10 cellular contexts compared by ENCODE assay signal in genomic region chr3:157499342-157499963, GRCh38. TPM values are rescaled to one million over a fixed set of nuclear protein-coding genes. Genes with fewer than 3 reads are reported as not detected.
DNase-seq lines count a peak whose midpoint lies in the region; ATAC-seq, FAIRE-seq and TF ChIP-seq lines count a peak whose summit lies in the region.
"Had no signal": no experiment of that assay in that cellular context is flagged by ENCODE, and none has a peak within 500 bp of the region (broad histone marks: within the 10 kb centered on the region; RNA-seq: fewer than 3 reads in every experiment).

No MANE protein-coding gene starts in this region.

- no peaks in the 10 kb centered on the region for H3K36me3 Mint-ChIP-seq in natural killer cell
- H3K36me3 Mint-ChIP-seq: CD4-positive, CD25-positive, alpha-beta regulatory T cell had no signal

- peak; percentile 39 for FAIRE-seq in HepG2 (lab: Jason Lieb, UNC)

- CTCF ChIA-PET in HepG2 (lab: Yijun Ruan, JAX; ENCODE audit: low intra/inter-chr PET ratio, low total read pairs), result no interaction called here

- H2AFZ ChIP-seq in HepG2 (ENCODE audit: low read length), result no peak overlapping the region

- H3K4me1 Mint-ChIP-seq in natural killer cell, result no peaks in the 10 kb centered on the region
- H3K4me1 Mint-ChIP-seq: CD4-positive, CD25-positive, alpha-beta regulatory T cell had no signal

- H3K27me3 ChIP-seq in HepG2 (ENCODE audit: control insufficient read depth in 1 of 2, insufficient read depth in 2 of 2, low read length in 2 of 2), result no peaks in the 10 kb centered on the region; a peak in 1 of 5 replicates
- H3K27me3 ChIP-seq in upper lobe of left lung, result no peaks in the 10 kb centered on the region
- H3K27me3 ChIP-seq: Peyer's patch had no signal

- peaks cover 19 to 29% of the 10 kb centered on the region in 2 donors for H3K27me3 Mint-ChIP-seq in natural killer cell (ENCODE audit: low read depth in 2 of 2)

- H3K9me3 ChIP-seq in HepG2 (ENCODE audit: low read length) (no peaks in the 10 kb centered on the region), upper lobe of left lung (no peaks in the 10 kb centered on the region)
- H3K9me3 ChIP-seq: Peyer's patch had no signal

- in situ Hi-C loops in HepG2 (cut with HindIII; ENCODE audit: extremely low pct_ligation_motif_present, low pct_unique_long_range_greater_than_20kb), result no loop called here

- ATAC-seq in HepG2 (peak; percentile 99), upper lobe of left lung (ENCODE audit: low FRiP score in 2 of 2) (peak; percentile 71 to 91), GM19463 (IDR thresholded peaks at IDR 0.05; ENCODE audit: unreplicated experiment) (no peak), natural killer cell (no peak)

- H3K9ac ChIP-seq in HepG2 (ENCODE audit: insufficient read depth, low read depth, low read length), result no peak overlapping the region

- H3K4me3 Mint-ChIP-seq in natural killer cell, result no peak overlapping the region
- H3K4me3 Mint-ChIP-seq: CD4-positive, CD25-positive, alpha-beta regulatory T cell had no signal

- no peak for TF ChIP-seq POLR2A in HepG2 (IDR thresholded peaks at IDR 0.05; ENCODE audit: insufficient read depth in 1 of 2, low read depth in 2 of 2, low read length in 2 of 2)
- TF ChIP-seq POLR2A in upper lobe of left lung (IDR thresholded peaks at IDR 0.05), result peak in 2 of 4 donors; percentile 29 to 69

- no peak for TF ChIP-seq EP300 in HepG2 (IDR thresholded peaks at IDR 0.05; ENCODE audit: low read depth in 2 of 2, low read length in 2 of 2)
- no peak for TF ChIP-seq EP300 in HepG2 (CRISPR knock-in tag; IDR thresholded peaks at IDR 0.05; ENCODE audit: borderline replicate concordance)
- TF ChIP-seq EP300 in upper lobe of left lung (IDR thresholded peaks at IDR 0.05), result no peak

- no peak overlapping the region for H3K27ac Mint-ChIP-seq in natural killer cell
- H3K27ac Mint-ChIP-seq: CD4-positive, CD25-positive, alpha-beta regulatory T cell had no signal

- H3K9me3 Mint-ChIP-seq in natural killer cell, result no peaks in the 10 kb centered on the region

- TF ChIP-seq RAD21 in HepG2 (CRISPR knock-in tag; IDR thresholded peaks at IDR 0.05), result no peak

- H3K36me3 ChIP-seq in HepG2 (replicated peaks in 1 of 2; ENCODE audit: control insufficient read depth in 1 of 2, insufficient read depth in 2 of 2, low read length in 2 of 2) (no peaks in the 10 kb centered on the region), upper lobe of left lung (no peaks in the 10 kb centered on the region)
- H3K36me3 ChIP-seq: Peyer's patch had no signal

- no peaks in the 10 kb centered on the region for H3K79me2 ChIP-seq in HepG2 (ENCODE audit: insufficient read depth, low read length)

- peak overlapping the region; percentile 65 for H3K4me3 ChIP-seq in choroid plexus epithelial cell (ENCODE audit: low read depth, low read length)
- H3K4me3 ChIP-seq in HepG2 (replicated peaks in 1 of 3; ENCODE audit: insufficient read depth in 1 of 3, low read depth in 2 of 3, low read length in 3 of 3), result no peak overlapping the region; a peak in 1 of 6 replicates
- peak overlapping the region in 3 of 4 donors; percentile 18 to 42 (median 40) for H3K4me3 ChIP-seq in upper lobe of left lung

- POLR2A ChIA-PET in HepG2 (lab: Yijun Ruan, JAX), result no interaction called here

- TF ChIP-seq CTCF in choroid plexus epithelial cell (conservative IDR thresholded peaks at IDR 0.05; ENCODE audit: low read depth, low read length), result no peak
- no peak for TF ChIP-seq CTCF in HepG2 (CRISPR knock-in tag; IDR thresholded peaks at IDR 0.05)
- peak in 4 of 6 experiments; percentile 12 to 57 (median 19) for TF ChIP-seq CTCF in upper lobe of left lung (IDR thresholded peaks at IDR 0.05)
- TF ChIP-seq CTCF in natural killer cell (IDR thresholded peaks at IDR 0.05), result no peak

- under 1% methylated on average over 14 of the region's 24 CpGs for whole genome bisulfite sequencing in HepG2 (ENCODE audit: low lambda C conversion rate)
- 4 to 6% methylated on average over 22 to 24 of the region's 24 CpGs for WGBS in upper lobe of left lung, 2 donors

- peak overlapping the region; percentile 51 for H3K4me2 ChIP-seq in HepG2 (ENCODE audit: low read depth, low read length)

- H3K4me1 ChIP-seq in HepG2 (ENCODE audit: insufficient read depth, low read length) (peaks cover 14% of the 10 kb centered on the region), upper lobe of left lung (peaks cover 0 to 29% (median 10%) of the 10 kb centered on the region in 4 donors)

- no peaks in the 10 kb centered on the region for H4K20me1 ChIP-seq in HepG2 (ENCODE audit: insufficient read depth, low read length)

- DNase-seq in activated CD4-positive, alpha-beta T cell treated with anti-CD3 and anti-CD28 coated beads, Interleukin-2, amount 50 U/mL, for 48 hours, result peak; percentile 0 to 3
- no peak for DNase-seq in activated CD4-positive, alpha-beta T cell treated with anti-CD3 and anti-CD28 coated beads, Interleukin-2, amount 50 U/mL, for 1 hour
- DNase-seq in choroid plexus epithelial cell (ENCODE audit: low read depth), result peak; percentile 50
- peak; percentile 61 for DNase-seq in HepG2 (ENCODE audit: low spot score)
- peak; percentile 39 to 84 for DNase-seq in upper lobe of left lung
- DNase-seq in T-helper 2 cell, result no peak
- no peak for DNase-seq in natural killer cell
- DNase-seq: CD4-positive, CD25-positive, alpha-beta regulatory T cell had no signal

- H3K27ac ChIP-seq in HepG2 (ENCODE audit: extremely low read length, insufficient read depth, low read length), result no peak overlapping the region
- peak overlapping the region; percentile 42 to 73 (median 47) for H3K27ac ChIP-seq in upper lobe of left lung
- H3K27ac ChIP-seq: Peyer's patch had no signal

- BruUV-seq in HepG2 (replicated peaks; lab: Mats Ljungman, UMichigan), result no TSS peak

- intact Hi-C loops in HepG2 (cut with micrococcal nuclease; ENCODE audit: unreplicated experiment) (no loop called here), natural killer cell (cut with micrococcal nuclease) (no loop called here)

TF ChIP-seq in HepG2, 621 proteins besides CTCF, POLR2A, EP300 and RAD21 (continues in another document):
- TF ChIP-seq, protein P1, sequence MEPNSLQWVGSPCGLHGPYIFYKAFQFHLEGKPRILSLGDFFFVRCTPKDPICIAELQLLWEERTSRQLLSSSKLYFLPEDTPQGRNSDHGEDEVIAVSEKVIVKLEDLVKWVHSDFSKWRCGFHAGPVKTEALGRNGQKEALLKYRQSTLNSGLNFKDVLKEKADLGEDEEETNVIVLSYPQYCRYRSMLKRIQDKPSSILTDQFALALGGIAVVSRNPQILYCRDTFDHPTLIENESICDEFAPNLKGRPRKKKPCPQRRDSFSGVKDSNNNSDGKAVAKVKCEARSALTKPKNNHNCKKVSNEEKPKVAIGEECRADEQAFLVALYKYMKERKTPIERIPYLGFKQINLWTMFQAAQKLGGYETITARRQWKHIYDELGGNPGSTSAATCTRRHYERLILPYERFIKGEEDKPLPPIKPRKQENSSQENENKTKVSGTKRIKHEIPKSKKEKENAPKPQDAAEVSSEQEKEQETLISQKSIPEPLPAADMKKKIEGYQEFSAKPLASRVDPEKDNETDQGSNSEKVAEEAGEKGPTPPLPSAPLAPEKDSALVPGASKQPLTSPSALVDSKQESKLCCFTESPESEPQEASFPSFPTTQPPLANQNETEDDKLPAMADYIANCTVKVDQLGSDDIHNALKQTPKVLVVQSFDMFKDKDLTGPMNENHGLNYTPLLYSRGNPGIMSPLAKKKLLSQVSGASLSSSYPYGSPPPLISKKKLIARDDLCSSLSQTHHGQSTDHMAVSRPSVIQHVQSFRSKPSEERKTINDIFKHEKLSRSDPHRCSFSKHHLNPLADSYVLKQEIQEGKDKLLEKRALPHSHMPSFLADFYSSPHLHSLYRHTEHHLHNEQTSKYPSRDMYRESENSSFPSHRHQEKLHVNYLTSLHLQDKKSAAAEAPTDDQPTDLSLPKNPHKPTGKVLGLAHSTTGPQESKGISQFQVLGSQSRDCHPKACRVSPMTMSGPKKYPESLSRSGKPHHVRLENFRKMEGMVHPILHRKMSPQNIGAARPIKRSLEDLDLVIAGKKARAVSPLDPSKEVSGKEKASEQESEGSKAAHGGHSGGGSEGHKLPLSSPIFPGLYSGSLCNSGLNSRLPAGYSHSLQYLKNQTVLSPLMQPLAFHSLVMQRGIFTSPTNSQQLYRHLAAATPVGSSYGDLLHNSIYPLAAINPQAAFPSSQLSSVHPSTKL (CRISPR knock-in tag; IDR thresholded peaks at IDR 0.05), result no peak
- no peak for TF ChIP-seq NFE2 (CRISPR knock-in tag; IDR thresholded peaks at IDR 0.05)
- no peak for TF ChIP-seq YEATS2 (CRISPR knock-in tag; IDR thresholded peaks at IDR 0.05; ENCODE audit: borderline replicate concordance)

RNA-seq across cellular contexts. Expression of gene VEPH1, which starts 3.8 kb away (rescaled TPM):
- total RNA-seq in HepG2 (2016; rRNA removed; fragmentation: Illumina TruSeq; extraction: Trizol), result not detected in 2 replicates
- total RNA-seq in HepG2 (2016; cell fraction: cytosol; rRNA removed; fragmentation: Illumina TruSeq; extraction: Trizol; ENCODE audit: low read depth), result not detected in 2 replicates
- total RNA-seq in HepG2 (2016; cell fraction: insoluble cytoplasmic fraction; rRNA removed; fragmentation: Illumina TruSeq; extraction: Trizol), result not detected in 2 replicates
- total RNA-seq in HepG2 (2016; cell fraction: membrane; rRNA removed; fragmentation: Illumina TruSeq; extraction: Trizol), result not detected in 2 replicates
- total RNA-seq in HepG2 (2016; cell fraction: nucleus; rRNA removed; fragmentation: Illumina TruSeq; extraction: Trizol), result not detected in 2 replicates
- polyA plus RNA-seq in HepG2 (2011; rRNA removed), result not detected in 2 replicates
- not detected in 2 replicates for polyA plus RNA-seq in HepG2 (2011; cell fraction: cytosol; rRNA removed)
- polyA plus RNA-seq in HepG2 (2011; cell fraction: nucleus; rRNA removed), result not detected in 2 replicates
- polyA plus RNA-seq in HepG2 (2012), result not detected in 2 replicates
- not detected in 2 replicates for polyA plus RNA-seq in HepG2 (2016; cell fraction: cytosol; fragmentation: Illumina TruSeq; extraction: Trizol; ENCODE audit: low read depth)
- not detected in 2 replicates for polyA plus RNA-seq in HepG2 (2016; cell fraction: insoluble cytoplasmic fraction; fragmentation: Illumina TruSeq; extraction: Trizol; ENCODE audit: low read depth)
- polyA plus RNA-seq in HepG2 (2016; cell fraction: membrane; fragmentation: Illumina TruSeq; extraction: Trizol; ENCODE audit: low read depth), result not detected in 2 replicates
- polyA plus RNA-seq in HepG2 (2016; cell fraction: nucleus; fragmentation: Illumina TruSeq; extraction: Trizol; ENCODE audit: insufficient read depth, low read depth), result not detected in 2 replicates
- polyA minus RNA-seq in HepG2 (2011; rRNA and poly(A)+ RNA removed; ENCODE audit: low replicate concordance), result 8.7 TPM in 1 of 2 replicates, not detected in the other
- not detected in 2 replicates for polyA minus RNA-seq in HepG2 (2011; cell fraction: cytosol; rRNA and poly(A)+ RNA removed)
- not detected in 2 replicates for polyA minus RNA-seq in HepG2 (2011; cell fraction: nucleus; rRNA and poly(A)+ RNA removed)
- 100 to 1,000 TPM in 4 of 6 donors, 10 to 100 TPM in 2; 78.6 to 229 (median 178) TPM for total RNA-seq in upper lobe of left lung
- total RNA-seq in natural killer cell, result 1 to 10 TPM in 1 of 3 donors, under 1 TPM in 2; 0.41 to 1.3 (median 0.60) TPM
- polyA plus RNA-seq: CD4-positive, CD25-positive, alpha-beta regulatory T cell had no signal

Comparison
In these comparisons a context has a peak if more than half of its experiments do, and no peak if none do; other contexts are left out.
1. DNase-seq: peak in activated CD4-positive, alpha-beta T cell treated with anti-CD3 and anti-CD28 coated beads, Interleukin-2, amount 50 U/mL, for 48 hours (2 of 2), choroid plexus epithelial cell (single experiment), HepG2 (single experiment) and upper lobe of left lung (2 of 2); none in activated CD4-positive, alpha-beta T cell treated with anti-CD3 and anti-CD28 coated beads, Interleukin-2, amount 50 U/mL, for 1 hour (single experiment), T-helper 2 cell (0 of 5) and natural killer cell (single experiment).
2. H3K4me3 ChIP-seq: peak in choroid plexus epithelial cell (single experiment) and upper lobe of left lung (3 of 4); none in HepG2 (0 of 3).
3. CTCF ChIP-seq: peak in upper lobe of left lung (4 of 6); none in choroid plexus epithelial cell (single experiment), HepG2 (single experiment) and natural killer cell (single experiment).
4. ATAC-seq: peak in HepG2 (single experiment) and upper lobe of left lung (2 of 2); none in GM19463 (single experiment) and natural killer cell (0 of 3).
5. RNA of gene VEPH1, which starts 3.8 kb away (total RNA-seq): 78.6 to 229 TPM in upper lobe of left lung; 0.41 to 1.3 TPM in natural killer cell and not detected in HepG2; every median in the first group is over 10 times any median in the second.